ENCODE assay signal across 15 cellular contexts in the genomic region with DNA sequence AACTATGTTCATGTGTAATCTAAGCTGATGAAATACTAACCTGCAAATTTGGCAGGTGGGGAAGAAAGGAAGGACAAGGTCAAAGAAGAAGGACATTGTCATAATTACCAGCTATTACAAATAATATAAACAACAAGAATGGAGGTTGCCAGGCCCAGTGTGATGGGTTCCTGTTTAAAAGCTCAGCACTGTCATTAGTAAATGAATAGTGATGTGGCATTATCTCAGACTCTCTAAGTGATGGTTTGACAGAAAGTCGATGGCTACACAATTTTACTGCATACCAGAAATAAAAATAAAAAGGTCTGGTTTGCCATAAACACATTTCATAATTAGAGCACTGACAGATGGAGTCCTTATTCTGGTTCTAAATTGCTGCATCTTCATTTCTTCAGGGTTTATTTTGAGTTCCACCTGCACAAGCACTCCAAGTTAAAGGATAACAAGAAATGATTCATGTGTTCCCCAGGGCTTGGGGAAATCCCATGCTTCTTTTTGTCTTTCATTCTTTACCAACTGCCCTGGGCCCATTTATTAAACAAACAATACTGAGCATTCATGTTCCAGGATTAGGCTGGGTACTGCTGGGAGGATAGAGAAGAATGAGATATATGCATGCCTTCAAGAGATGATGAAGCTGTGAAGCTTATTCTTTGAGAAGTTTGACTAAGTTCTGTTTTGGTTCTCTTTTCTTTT.
DNase-seq lines count a peak whose midpoint lies in the region; ATAC-seq and TF ChIP-seq lines count a peak whose summit lies in the region.
"Had no signal": no experiment of that assay in that cellular context is flagged by ENCODE, and none has a peak within 500 bp of the region (broad histone marks: within the 10 kb centered on the region; RNA-seq: fewer than 3 reads in every experiment).

No MANE protein-coding gene starts in this region.

- peak; percentile 69 for ATAC-seq in GM18907 (IDR thresholded peaks at IDR 0.05; ENCODE audit: unreplicated experiment)
- ATAC-seq in activated naive CD8-positive, alpha-beta T cell treated with anti-CD3 and anti-CD28 coated beads, Interleukin-2, amount 50 U/mL, for 24 hours = peak; percentile 76
- ATAC-seq: naive thymus-derived CD4-positive, alpha-beta T cell had no signal

- no peaks in the 10 kb centered on the region for H3K27me3 ChIP-seq in dorsolateral prefrontal cortex
- H3K27me3 ChIP-seq in ovary = no peaks in the 10 kb centered on the region
- 0 out of 2 replicates have a peak, but pooled peaks cover 6% of the 10 kb centered on the region for H3K27me3 ChIP-seq in SK-N-SH (ENCODE audit: insufficient read depth)
- H3K27me3 ChIP-seq: right lobe of liver, upper lobe of left lung had no signal

- no peaks in the 10 kb centered on the region for H3K9me3 ChIP-seq in ovary
- no peaks in the 10 kb centered on the region for H3K9me3 ChIP-seq in SK-N-SH
- H3K9me3 ChIP-seq: right lobe of liver, upper lobe of left lung had no signal

- no peak overlapping the region for H3K4me3 ChIP-seq in dorsolateral prefrontal cortex
- no peak overlapping the region for H3K4me3 ChIP-seq in ovary
- no peak overlapping the region for H3K4me3 ChIP-seq in SK-N-SH (ENCODE audit: low read depth in 2 of 2, low read length in 1 of 2)
- H3K4me3 ChIP-seq: right lobe of liver, upper lobe of left lung had no signal

- POLR2A ChIA-PET in SK-N-SH (lab: Yijun Ruan, JAX) = no interaction called here

- H3K9me2 ChIP-seq in SK-N-SH = no peaks in the 10 kb centered on the region

- H3K36me3 Mint-ChIP-seq in activated naive CD8-positive, alpha-beta T cell treated with anti-CD3 and anti-CD28 coated beads, Interleukin-2, amount 50 U/mL, for 24 hours (ENCODE audit: low read depth) = no peaks in the 10 kb centered on the region
- H3K36me3 Mint-ChIP-seq: immature natural killer cell; naive thymus-derived CD4-positive, alpha-beta T cell had no signal

- TF ChIP-seq RAD21 in SK-N-SH (IDR thresholded peaks at IDR 0.05; ENCODE audit: low read length) = no peak

- H3K4me1 Mint-ChIP-seq in activated naive CD8-positive, alpha-beta T cell treated with anti-CD3 and anti-CD28 coated beads, Interleukin-2, amount 50 U/mL, for 24 hours = peaks cover 21% of the 10 kb centered on the region
- H3K4me1 Mint-ChIP-seq: immature natural killer cell; naive thymus-derived CD4-positive, alpha-beta T cell had no signal

- no peak overlapping the region for H3K9ac ChIP-seq in SK-N-SH

- no peaks in the 10 kb centered on the region for H3F3A ChIP-seq in SK-N-SH (replicated peaks; ENCODE audit: insufficient read depth)

- H3K4me2 ChIP-seq in SK-N-SH = no peak overlapping the region

- H3K9me3 Mint-ChIP-seq in activated naive CD8-positive, alpha-beta T cell treated with anti-CD3 and anti-CD28 coated beads, Interleukin-2, amount 50 U/mL, for 24 hours = no peaks in the 10 kb centered on the region
- H3K9me3 Mint-ChIP-seq: immature natural killer cell; naive thymus-derived CD4-positive, alpha-beta T cell had no signal

- H3K27ac Mint-ChIP-seq in activated naive CD8-positive, alpha-beta T cell treated with anti-CD3 and anti-CD28 coated beads, Interleukin-2, amount 50 U/mL, for 24 hours = no peak overlapping the region
- H3K27ac Mint-ChIP-seq: immature natural killer cell; naive thymus-derived CD4-positive, alpha-beta T cell had no signal

- 50 to 75% (median 55%) methylated on average over 1 of the region's 1 CpG for WGBS in ovary, 3 donors
- WGBS in SK-N-SH (ENCODE audit: low lambda C conversion rate) = 0% methylated on average over 1 of the region's 1 CpG

- TF ChIP-seq POLR2A in ovary (IDR thresholded peaks at IDR 0.05) = no peak

- H3K4me3 Mint-ChIP-seq in activated naive CD8-positive, alpha-beta T cell treated with anti-CD3 and anti-CD28 coated beads, Interleukin-2, amount 50 U/mL, for 24 hours = no peak overlapping the region
- H3K4me3 Mint-ChIP-seq: immature natural killer cell; naive thymus-derived CD4-positive, alpha-beta T cell had no signal

- TF ChIP-seq EP300 in ovary (IDR thresholded peaks at IDR 0.05) (no peak), SK-N-SH (IDR thresholded peaks at IDR 0.05; ENCODE audit: borderline replicate concordance in 1 of 2, low read depth in 1 of 2, low read length in 1 of 2) (no peak)

- H3K36me3 ChIP-seq in ovary (no peaks in the 10 kb centered on the region), SK-N-SH (replicated peaks in 1 of 2; ENCODE audit: control insufficient read depth in 1 of 2, insufficient read depth in 2 of 2, low read length in 1 of 2) (no peaks in the 10 kb centered on the region)
- H3K36me3 ChIP-seq: right lobe of liver, upper lobe of left lung had no signal

- H3K4me1 ChIP-seq in ovary (ENCODE audit: insufficient read depth) (no peaks in the 10 kb centered on the region), SK-N-SH (ENCODE audit: control insufficient read depth in 1 of 2, insufficient read depth in 2 of 2, low read depth in 1 of 2, low read length in 1 of 2) (no peaks in the 10 kb centered on the region)
- H3K4me1 ChIP-seq: right lobe of liver, upper lobe of left lung had no signal

- peak; percentile 39 for DNase-seq in COLO668 (lab: John Stamatoyannopoulos, UW; ENCODE audit: unreplicated experiment)
- DNase-seq in NCI-H1105 treated with DMSO at 0.1 percent for 48 hours (lab: John Stamatoyannopoulos, UW) = peak; percentile 87
- no peak for DNase-seq in activated naive CD8-positive, alpha-beta T cell treated with anti-CD3 and anti-CD28 coated beads, Interleukin-2, amount 50 U/mL, for 24 hours
- DNase-seq in dorsolateral prefrontal cortex = no peak
- no peak for DNase-seq in ovary
- DNase-seq in SK-N-SH = no peak
- no peak for DNase-seq in KBM-7
- DNase-seq: cerebellar nuclear complex; immature natural killer cell; naive thymus-derived CD4-positive, alpha-beta T cell; NCI-H2029 treated with DMSO at 0.1 percent for 48 hours; right lobe of liver; upper lobe of left lung had no signal

- H4K20me1 ChIP-seq in SK-N-SH (ENCODE audit: insufficient read depth) = no peaks in the 10 kb centered on the region

- no peaks in the 10 kb centered on the region for H3K79me2 ChIP-seq in SK-N-SH (ENCODE audit: insufficient read depth)

- H3K27ac ChIP-seq in dorsolateral prefrontal cortex (peak overlapping the region in 8 of 59 donors; percentile 7 to 80 (median 33)), ovary (no peak overlapping the region), SK-N-SH (ENCODE audit: low read depth in 2 of 2, low read length in 1 of 2) (no peak overlapping the region)
- H3K27ac ChIP-seq: C4-2B, right lobe of liver, upper lobe of left lung had no signal

- in situ Hi-C loops in KBM-7 (cut with MboI; ENCODE audit: low pct_unique_long_range_greater_than_20kb, low sequenced_read_pairs) = loop anchor here (25.0 kb wide), 1 partner anchor 377 kb away; a partner anchor contains a TSS

- peaks cover 3% of the 10 kb centered on the region for H3K27me3 Mint-ChIP-seq in activated naive CD8-positive, alpha-beta T cell treated with anti-CD3 and anti-CD28 coated beads, Interleukin-2, amount 50 U/mL, for 24 hours

- H2AFZ ChIP-seq in SK-N-SH (ENCODE audit: low read depth) = no peak overlapping the region

- TF ChIP-seq CTCF in dorsolateral prefrontal cortex (IDR thresholded peaks at IDR 0.05 in 54 of 56, conservative IDR thresholded peaks at IDR 0.05 in 2 of 56; ENCODE audit: low read depth in 1 of 56, partially characterized antibody in 56 of 56) = no peak
- TF ChIP-seq CTCF in ovary (IDR thresholded peaks at IDR 0.05) = no peak
- TF ChIP-seq CTCF in SK-N-SH (IDR thresholded peaks at IDR 0.05) = no peak

- intact Hi-C loops in dorsolateral prefrontal cortex (cut with DNase I) = loop anchor here (5.0 to 10.0 kb wide), 4 partner anchors 115 to 432 kb away; no protein-coding TSS in a partner anchor
- intact Hi-C loops in ovary (cut with DNase I) = no loop called here

- CTCF ChIA-PET in SK-N-SH (lab: Yijun Ruan, JAX) = interaction anchor here (1.6 kb wide), 1 partner anchor 372 kb away, joined by 4 read pairs; no protein-coding TSS in a partner anchor

TF ChIP-seq in SK-N-SH, 30 proteins besides CTCF, POLR2A, EP300 and RAD21 (continues in another document):
- TF ChIP-seq, protein P1, sequence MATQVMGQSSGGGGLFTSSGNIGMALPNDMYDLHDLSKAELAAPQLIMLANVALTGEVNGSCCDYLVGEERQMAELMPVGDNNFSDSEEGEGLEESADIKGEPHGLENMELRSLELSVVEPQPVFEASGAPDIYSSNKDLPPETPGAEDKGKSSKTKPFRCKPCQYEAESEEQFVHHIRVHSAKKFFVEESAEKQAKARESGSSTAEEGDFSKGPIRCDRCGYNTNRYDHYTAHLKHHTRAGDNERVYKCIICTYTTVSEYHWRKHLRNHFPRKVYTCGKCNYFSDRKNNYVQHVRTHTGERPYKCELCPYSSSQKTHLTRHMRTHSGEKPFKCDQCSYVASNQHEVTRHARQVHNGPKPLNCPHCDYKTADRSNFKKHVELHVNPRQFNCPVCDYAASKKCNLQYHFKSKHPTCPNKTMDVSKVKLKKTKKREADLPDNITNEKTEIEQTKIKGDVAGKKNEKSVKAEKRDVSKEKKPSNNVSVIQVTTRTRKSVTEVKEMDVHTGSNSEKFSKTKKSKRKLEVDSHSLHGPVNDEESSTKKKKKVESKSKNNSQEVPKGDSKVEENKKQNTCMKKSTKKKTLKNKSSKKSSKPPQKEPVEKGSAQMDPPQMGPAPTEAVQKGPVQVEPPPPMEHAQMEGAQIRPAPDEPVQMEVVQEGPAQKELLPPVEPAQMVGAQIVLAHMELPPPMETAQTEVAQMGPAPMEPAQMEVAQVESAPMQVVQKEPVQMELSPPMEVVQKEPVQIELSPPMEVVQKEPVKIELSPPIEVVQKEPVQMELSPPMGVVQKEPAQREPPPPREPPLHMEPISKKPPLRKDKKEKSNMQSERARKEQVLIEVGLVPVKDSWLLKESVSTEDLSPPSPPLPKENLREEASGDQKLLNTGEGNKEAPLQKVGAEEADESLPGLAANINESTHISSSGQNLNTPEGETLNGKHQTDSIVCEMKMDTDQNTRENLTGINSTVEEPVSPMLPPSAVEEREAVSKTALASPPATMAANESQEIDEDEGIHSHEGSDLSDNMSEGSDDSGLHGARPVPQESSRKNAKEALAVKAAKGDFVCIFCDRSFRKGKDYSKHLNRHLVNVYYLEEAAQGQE (IDR thresholded peaks at IDR 0.05; ENCODE audit: low read depth, low read length) = no peak
- no peak for TF ChIP-seq CHD2 (IDR thresholded peaks at IDR 0.05; ENCODE audit: low read length, partially characterized antibody)

Comparison
In these comparisons a context has a peak if more than half of its experiments do, and no peak if none do; other contexts are left out.
1. DNase-seq: peak in COLO668 (single experiment) and NCI-H1105 treated with DMSO at 0.1 percent for 48 hours (single experiment); none in activated naive CD8-positive, alpha-beta T cell treated with anti-CD3 and anti-CD28 coated beads, Interleukin-2, amount 50 U/mL, for 24 hours (single experiment), dorsolateral prefrontal cortex (0 of 10), ovary (0 of 5), SK-N-SH (single experiment) and KBM-7 (single experiment).
2. intact Hi-C loops: an anchor here in dorsolateral prefrontal cortex (5.0 to 10.0 kb wide); none called in ovary.